In genomic region chr3:122928396-122929187, GRCh38 we compare ENCODE assay signal across 17 cellular contexts.
"Had no signal": no experiment of that assay in that cellular context is flagged by ENCODE, and none has a peak within 500 bp of the region (broad histone marks: within the 10 kb centered on the region; RNA-seq: fewer than 3 reads in every experiment).

No MANE protein-coding gene starts in this region.

- H3K79me2 ChIP-seq: parathyroid adenoma had no signal

- H3K36me3 ChIP-seq: cardiac muscle cell, esophagus squamous epithelium, thoracic aorta had no signal

- H2AFZ ChIP-seq: parathyroid adenoma had no signal

- H3K4me1 ChIP-seq: esophagus squamous epithelium, parathyroid adenoma had no signal

- H3K27ac ChIP-seq: cardiac muscle cell, esophagus squamous epithelium, parathyroid adenoma, thoracic aorta had no signal

- H3K36me3 Mint-ChIP-seq: memory B cell, naive B cell had no signal

- H3K9me3 ChIP-seq: esophagus squamous epithelium, mucosa of descending colon, thoracic aorta had no signal

- H3K4me1 Mint-ChIP-seq: activated CD4-positive, alpha-beta T cell treated with anti-CD3 and anti-CD28 coated beads, Interleukin-2, amount 10 ng/mL, durations not matched to agents 7 days and 5 days; memory B cell; naive B cell had no signal

- H3K27ac Mint-ChIP-seq: activated CD4-positive, alpha-beta T cell treated with anti-CD3 and anti-CD28 coated beads, Interleukin-2, amount 10 ng/mL, durations not matched to agents 7 days and 5 days; activated CD8-positive, alpha-beta T cell treated with anti-CD3 and anti-CD28 coated beads, Interleukin-2, amount 10 ng/mL, durations not matched to agents 7 days and 5 days; activated T-cell treated with anti-CD3 and anti-CD28 coated beads, Interleukin-2, amount 50 U/mL, for 24 hours; activated T-helper 2 cell treated with anti-CD3 and anti-CD28 coated beads, Interferon-gamma antibody, Interleukin-2, Interleukin-4, amounts not matched to agents 10 μg/mL and 5 μg/mL and 100 μg/mL, durations not matched to agents 14 hours and 24 hours and 36 hours; dendritic cell treated with granulocyte-macrophage colony-stimulating factor and Interleukin-4, amounts not matched to agents 40 ng/mL and 50 ng/mL, for 4 days; memory B cell; T-helper 1 cell treated with Interleukin-12 subunit alpha and Interleukin-12 subunit beta and Interleukin-4 antibody, amounts not matched to agents 30 μg/mL and 1 μg/mL, for 36 hours had no signal

- ATAC-seq: activated CD8-positive, alpha-beta T cell treated with anti-CD3 and anti-CD28 coated beads, Interleukin-2, amount 10 ng/mL, durations not matched to agents 7 days and 5 days; mucosa of descending colon had no signal

- H3K27me3 Mint-ChIP-seq: activated T-cell treated with anti-CD3 and anti-CD28 coated beads, Interleukin-2, amount 50 U/mL, for 24 hours had no signal

- H3K9me3 Mint-ChIP-seq: activated CD4-positive, alpha-beta T cell treated with anti-CD3 and anti-CD28 coated beads, Interleukin-2, amount 10 ng/mL, durations not matched to agents 7 days and 5 days; activated T-cell treated with anti-CD3 and anti-CD28 coated beads, Interleukin-2, amount 50 U/mL, for 24 hours; activated T-helper 2 cell treated with anti-CD3 and anti-CD28 coated beads, Interferon-gamma antibody, Interleukin-2, Interleukin-4, amounts not matched to agents 10 μg/mL and 5 μg/mL and 100 μg/mL, durations not matched to agents 14 hours and 24 hours and 36 hours; dendritic cell treated with granulocyte-macrophage colony-stimulating factor and Interleukin-4, amounts not matched to agents 40 ng/mL and 50 ng/mL, for 4 days; memory B cell; naive B cell; T-helper 1 cell treated with Interleukin-12 subunit alpha and Interleukin-12 subunit beta and Interleukin-4 antibody, amounts not matched to agents 30 μg/mL and 1 μg/mL, for 36 hours had no signal

- DNase-seq: activated CD4-positive, alpha-beta T cell treated with anti-CD3 and anti-CD28 coated beads, Interleukin-2, amount 10 ng/mL, durations not matched to agents 7 days and 5 days; activated CD8-positive, alpha-beta T cell treated with anti-CD3 and anti-CD28 coated beads, Interleukin-2, amount 10 ng/mL, durations not matched to agents 7 days and 5 days; activated naive CD4-positive, alpha-beta T cell treated with anti-CD3 and anti-CD28 coated beads, Interleukin-2, amount 50 U/mL, for 16 hours; activated T-cell treated with anti-CD3 and anti-CD28 coated beads, Interleukin-2, amount 50 U/mL, for 24 hours; effector memory CD4-positive, alpha-beta T cell; esophagus squamous epithelium; left ventricle myocardium superior; mucosa of descending colon; naive B cell; stimulated activated CD4-positive, alpha-beta T cell treated with anti-CD3 and anti-CD28 coated beads, Interleukin-2, amount 100 ng/mL, for 48 hours had no signal

- H3K4me3 ChIP-seq: cardiac muscle cell, esophagus squamous epithelium, mucosa of descending colon, thoracic aorta had no signal

- H3K4me3 Mint-ChIP-seq: activated CD4-positive, alpha-beta T cell treated with anti-CD3 and anti-CD28 coated beads, Interleukin-2, amount 10 ng/mL, durations not matched to agents 7 days and 5 days; activated CD8-positive, alpha-beta T cell treated with anti-CD3 and anti-CD28 coated beads, Interleukin-2, amount 10 ng/mL, durations not matched to agents 7 days and 5 days; activated T-cell treated with anti-CD3 and anti-CD28 coated beads, Interleukin-2, amount 50 U/mL, for 24 hours; dendritic cell treated with granulocyte-macrophage colony-stimulating factor and Interleukin-4, amounts not matched to agents 40 ng/mL and 50 ng/mL, for 4 days; memory B cell; naive B cell; T-helper 1 cell treated with Interleukin-12 subunit alpha and Interleukin-12 subunit beta and Interleukin-4 antibody, amounts not matched to agents 30 μg/mL and 1 μg/mL, for 36 hours had no signal

- H3K9ac ChIP-seq: parathyroid adenoma had no signal
